In genomic region chr14:21384494-21384851, GRCh38 we compare ENCODE assay signal across 8 cellular contexts. TPM values are rescaled to one million over a fixed set of nuclear protein-coding genes. Genes with fewer than 3 reads are reported as not detected.
DNase-seq lines count a peak whose midpoint lies in the region; ATAC-seq and TF ChIP-seq lines count a peak whose summit lies in the region.

No MANE protein-coding gene starts in this region.

- peak overlapping the region; percentile 99 for H3K27ac Mint-ChIP-seq in activated naive CD8-positive, alpha-beta T cell treated with anti-CD3 and anti-CD28 coated beads for 36 hours

- in situ Hi-C loops in transverse colon (cut with MboI; ENCODE audit: low pct_ligation_motif_present in 1 of 4, low pct_unique_long_range_greater_than_20kb in 1 of 4, low sequenced_read_pairs in 3 of 4): loop anchor here in 2 of 4 donors (10.0 to 25.0 kb wide), 2 partner anchors 130 to 147 kb away; no protein-coding TSS in a partner anchor

- H3K4me1 Mint-ChIP-seq in activated naive CD8-positive, alpha-beta T cell treated with anti-CD3 and anti-CD28 coated beads for 36 hours: peaks cover 33% of the 10 kb centered on the region

- TF ChIP-seq POLR2A in right lobe of liver (IDR thresholded peaks at IDR 0.05) (no peak), transverse colon (IDR thresholded peaks at IDR 0.05) (no peak)

- H3K4me3 Mint-ChIP-seq in activated naive CD8-positive, alpha-beta T cell treated with anti-CD3 and anti-CD28 coated beads for 36 hours: peak overlapping the region; percentile 99

- H3K4me3 ChIP-seq in AG04450 (ENCODE audit: low read depth, low read length) (peak overlapping the region; percentile 94), right lobe of liver (peak overlapping the region; percentile 67 to 93 (median 79)), transverse colon (peak overlapping the region; percentile 67 to 97 (median 82))

- 11% methylated on average over 5 of the region's 12 CpGs for WGBS in right lobe of liver (ENCODE audit: insufficient coverage, low coverage, low lambda C conversion rate, missing lambda C conversion rate)
- WGBS in transverse colon (ENCODE audit: low coverage in 1 of 2), 2 donors: 0 to 4% methylated on average over 3 to 12 of the region's 12 CpGs

- no peak for TF ChIP-seq EP300 in transverse colon (IDR thresholded peaks at IDR 0.05; ENCODE audit: low read depth)

- peaks cover 36% of the 10 kb centered on the region for H3K36me3 Mint-ChIP-seq in activated naive CD8-positive, alpha-beta T cell treated with anti-CD3 and anti-CD28 coated beads for 36 hours

- TF ChIP-seq CTCF in AG04450 (IDR thresholded peaks at IDR 0.05; ENCODE audit: low read depth, low read length) (no peak), right lobe of liver (IDR thresholded peaks at IDR 0.05) (no peak), transverse colon (IDR thresholded peaks at IDR 0.05) (no peak)

- H3K36me3 ChIP-seq in right lobe of liver: peaks cover 0 to 18% (median 4%) of the 10 kb centered on the region in 4 donors
- H3K36me3 ChIP-seq in transverse colon: peaks cover 0 to 17% (median 7%) of the 10 kb centered on the region in 4 donors

- CTCF ChIA-PET in AG04450 (lab: Charles Lee): interaction anchor here (0.7 kb wide), 1 partner anchor 71 kb away, joined by 3 read pairs; the partner anchor contains the start of gene CHD8

- ATAC-seq in GM18870 (IDR thresholded peaks at IDR 0.05; ENCODE audit: unreplicated experiment) (peak; percentile 23), HG03342 (IDR thresholded peaks at IDR 0.05; ENCODE audit: unreplicated experiment) (peak; percentile 21), right lobe of liver (no peak)

- no peaks in the 10 kb centered on the region for H3K9me3 ChIP-seq in AG04450 (ENCODE audit: control insufficient read depth, insufficient read depth, low read length)
- no peaks in the 10 kb centered on the region for H3K9me3 ChIP-seq in right lobe of liver
- no peaks in the 10 kb centered on the region for H3K9me3 ChIP-seq in transverse colon

- POLR2A ChIA-PET in AG04450 (lab: Yijun Ruan, JAX): interaction anchor here (0.7 to 1.0 kb wide), 4 partner anchors 53 to 313 kb away, joined by 3 to 7 read pairs (median 5); partner anchors contain the start of gene METTL3

- no peaks in the 10 kb centered on the region for H3K27me3 Mint-ChIP-seq in activated naive CD8-positive, alpha-beta T cell treated with anti-CD3 and anti-CD28 coated beads for 36 hours

- H3K4me1 ChIP-seq in right lobe of liver (peaks cover 0 to 16% (median 4%) of the 10 kb centered on the region in 4 donors), transverse colon (peaks cover 11 to 25% (median 16%) of the 10 kb centered on the region in 4 donors)

- H3K9me3 Mint-ChIP-seq in activated naive CD8-positive, alpha-beta T cell treated with anti-CD3 and anti-CD28 coated beads for 36 hours: no peaks in the 10 kb centered on the region

- DNase-seq in AG04450 (ENCODE audit: low read depth, low spot score): no peak
- no peak for DNase-seq in activated naive CD8-positive, alpha-beta T cell treated with anti-CD3 and anti-CD28 coated beads for 36 hours
- peak in 1 of 3 donors; percentile 29 for DNase-seq in right lobe of liver
- no peak for DNase-seq in transverse colon
- DNase-seq in NCI-H1694 treated with DMSO at 0.1 percent for 48 hours (lab: John Stamatoyannopoulos, UW): no peak
- no peak for DNase-seq in NCI-H2029 treated with DMSO at 0.1 percent for 48 hours (lab: John Stamatoyannopoulos, UW)

- intact Hi-C loops in right lobe of liver (cut with DNase I) (no loop called here), transverse colon (cut with DNase I; ENCODE audit: low total_unique reads) (no loop called here)

- H3K27me3 ChIP-seq in AG04450 (ENCODE audit: control insufficient read depth, insufficient read depth, low read length) (no peaks in the 10 kb centered on the region), right lobe of liver (no peaks in the 10 kb centered on the region), transverse colon (no peaks in the 10 kb centered on the region)

- H3K27ac ChIP-seq in AG04450 (ENCODE audit: low read depth, low read length): peak overlapping the region; percentile 95
- peak overlapping the region; percentile 65 to 84 (median 72) for H3K27ac ChIP-seq in right lobe of liver
- peak overlapping the region; percentile 92 to 96 (median 94) for H3K27ac ChIP-seq in transverse colon

RNA-seq across cellular contexts. Expression of gene SUPT16H, which starts 0.7 kb away (rescaled TPM):
- polyA plus RNA-seq in AG04450 (2011; rRNA removed): 69.7 and 70.7 TPM in 2 replicates
- polyA minus RNA-seq in AG04450 (2011; rRNA and poly(A)+ RNA removed): 71.8 and 89.3 TPM in 2 replicates
- 100 to 1,000 TPM; 218 to 221 TPM for total RNA-seq in activated naive CD8-positive, alpha-beta T cell treated with anti-CD3 and anti-CD28 coated beads for 36 hours
- total RNA-seq in right lobe of liver: 10 to 100 TPM; 13.0 to 28.8 (median 19.5) TPM
- total RNA-seq in transverse colon: 10 to 100 TPM; 21.5 to 43.5 (median 36.4) TPM

Comparison
In these comparisons a context has a peak if more than half of its experiments do, and no peak if none do; other contexts are left out.
1. ATAC-seq: peak in GM18870 (single experiment) and HG03342 (single experiment); none in right lobe of liver (0 of 4).
2. RNA of gene SUPT16H, which starts 0.7 kb away (total RNA-seq): 218 to 221 TPM in activated naive CD8-positive, alpha-beta T cell treated with anti-CD3 and anti-CD28 coated beads for 36 hours; 21.5 to 43.5 TPM in transverse colon and 13.0 to 28.8 TPM in right lobe of liver; every median in the first group is over 4 times any median in the second.
3. Peak in every context shown above with its lines, with median percentiles within 50 percentile points of each other: H3K27ac ChIP-seq and H3K4me3 ChIP-seq.